8 cellular contexts compared by ENCODE assay signal in genomic region chr12:85029456-85029855, GRCh38. TPM values are rescaled to one million over a fixed set of nuclear protein-coding genes. Genes with fewer than 3 reads are reported as not detected.
DNase-seq lines count a peak whose midpoint lies in the region; ATAC-seq, FAIRE-seq and TF ChIP-seq lines count a peak whose summit lies in the region.

No MANE protein-coding gene starts in this region.

- H3K27ac ChIP-seq in HEK293 (ENCODE audit: extremely low read depth, low read depth, low read length) (no peak overlapping the region), prostate gland (no peak overlapping the region)

- FAIRE-seq in GM12891 (lab: Jason Lieb, UNC): no peak

- H3K27ac Mint-ChIP-seq in activated CD8-positive, alpha-beta memory T cell treated with anti-CD3 and anti-CD28 coated beads, Interleukin-2, amount 10 ng/mL, durations not matched to agents 7 days and 5 days: no peak overlapping the region

- TF ChIP-seq CTCF in HEK293 (tag by site-specific recombination; IDR thresholded peaks at IDR 0.05) (no peak), prostate gland (IDR thresholded peaks at IDR 0.05) (peak in 3 of 4 experiments; percentile 52 to 58 (median 54))

- H3K36me3 ChIP-seq in HEK293 (ENCODE audit: control insufficient read depth in 2 of 2, insufficient read depth in 1 of 2, low read length in 2 of 2): no peaks in the 10 kb centered on the region
- no peaks in the 10 kb centered on the region for H3K36me3 ChIP-seq in prostate gland

- H3K4me1 ChIP-seq in HEK293 (ENCODE audit: control insufficient read depth, insufficient read depth, low read length) (no peaks in the 10 kb centered on the region), prostate gland (replicated peaks) (no peaks in the 10 kb centered on the region)

- TF ChIP-seq POLR2A in prostate gland (IDR thresholded peaks at IDR 0.05) (no peak), GM12891 (IDR thresholded peaks at IDR 0.05; ENCODE audit: low read depth, low read length) (no peak)

- CTCF ChIA-PET in HEK293 (lab: Yijun Ruan, JAX): interaction anchor here (0.6 to 9.2 kb wide), 36 partner anchors 9 to 958 kb away, joined by 3 to 218 read pairs (median 4); no protein-coding TSS in a partner anchor
- CTCF ChIA-PET in activated CD8-positive, alpha-beta memory T cell treated with anti-CD3 and anti-CD28 coated beads, Interleukin-2, amount 10 ng/mL, durations not matched to agents 7 days and 5 days (lab: Charles Lee): interaction anchor here (1.0 to 2.3 kb wide), 4 partner anchors 27 to 154 kb away, joined by 3 to 20 read pairs (median 8); no protein-coding TSS in a partner anchor

- H3K9me3 ChIP-seq in HEK293 (ENCODE audit: control insufficient read depth, insufficient read depth, low read depth, low read length) (no peaks in the 10 kb centered on the region), prostate gland (no peaks in the 10 kb centered on the region)

- intact Hi-C loops in prostate gland (cut with DNase I): loop anchor here (2.0 kb wide), 1 partner anchor 155 kb away; no protein-coding TSS in a partner anchor

- POLR2A ChIA-PET in HEK293 (lab: Yijun Ruan, JAX): no interaction called here

- no peaks in the 10 kb centered on the region for H3K9me3 Mint-ChIP-seq in activated CD8-positive, alpha-beta memory T cell treated with anti-CD3 and anti-CD28 coated beads, Interleukin-2, amount 10 ng/mL, durations not matched to agents 7 days and 5 days (ENCODE audit: low read depth)

- H3K27me3 Mint-ChIP-seq in activated CD8-positive, alpha-beta memory T cell treated with anti-CD3 and anti-CD28 coated beads, Interleukin-2, amount 10 ng/mL, durations not matched to agents 7 days and 5 days: no peaks in the 10 kb centered on the region

- H3K4me3 ChIP-seq in HEK293 (ENCODE audit: low read depth, low read length) (no peak overlapping the region), prostate gland (no peak overlapping the region)

- no peaks in the 10 kb centered on the region for H3K36me3 Mint-ChIP-seq in activated CD8-positive, alpha-beta memory T cell treated with anti-CD3 and anti-CD28 coated beads, Interleukin-2, amount 10 ng/mL, durations not matched to agents 7 days and 5 days

- H3K4me3 Mint-ChIP-seq in activated CD8-positive, alpha-beta memory T cell treated with anti-CD3 and anti-CD28 coated beads, Interleukin-2, amount 10 ng/mL, durations not matched to agents 7 days and 5 days: no peak overlapping the region

- no peaks in the 10 kb centered on the region for H3K4me1 Mint-ChIP-seq in activated CD8-positive, alpha-beta memory T cell treated with anti-CD3 and anti-CD28 coated beads, Interleukin-2, amount 10 ng/mL, durations not matched to agents 7 days and 5 days

- no peaks in the 10 kb centered on the region for H3K27me3 ChIP-seq in prostate gland (replicated peaks; ENCODE audit: insufficient read depth)

- DNase-seq in CD1c-positive myeloid dendritic cell (ENCODE audit: extremely low spot score): peak; percentile 19
- DNase-seq in NCI-H69 (lab: John Stamatoyannopoulos, UW): peak; percentile 57
- peak; percentile 72 for DNase-seq in dedifferentiated amniotic fluid mesenchymal stem cell (ENCODE audit: extremely low spot score)
- DNase-seq in prostate gland (ENCODE audit: low spot score): no peak
- DNase-seq in stimulated activated CD4-positive, alpha-beta T cell treated with anti-CD3 and anti-CD28 coated beads, Interleukin-12 subunit alpha, Interleukin-12 subunit beta, amount 100 ng/mL, for 4 hours: no peak
- no peak for DNase-seq in activated CD8-positive, alpha-beta memory T cell treated with anti-CD3 and anti-CD28 coated beads, Interleukin-2, amount 10 ng/mL, durations not matched to agents 7 days and 5 days
- no peak for DNase-seq in GM12891 (ENCODE audit: insufficient read length, low spot score)

- ATAC-seq in activated CD8-positive, alpha-beta memory T cell treated with anti-CD3 and anti-CD28 coated beads, Interleukin-2, amount 10 ng/mL, durations not matched to agents 7 days and 5 days: no peak

TF ChIP-seq in HEK293, 187 proteins besides CTCF, POLR2A, EP300 and RAD21:
- no peak for TF ChIP-seq ZBTB1 (tag by site-specific recombination; IDR thresholded peaks at IDR 0.05)
- TF ChIP-seq ZNF654 (tag by site-specific recombination; IDR thresholded peaks at IDR 0.05; ENCODE audit: low read depth): peak; percentile 77
- no peak for TF ChIP-seq BCL11A (tag by site-specific recombination; IDR thresholded peaks at IDR 0.05; ENCODE audit: low read depth)
- no peak for TF ChIP-seq ZFHX2 (tag by site-specific recombination; conservative IDR thresholded peaks at IDR 0.05)
- TF ChIP-seq ZNF133 (tag by site-specific recombination; IDR thresholded peaks at IDR 0.05): no peak
- no peak for TF ChIP-seq ZNF585B (tag by site-specific recombination; IDR thresholded peaks at IDR 0.05)
- TF ChIP-seq ZNF184 (tag by site-specific recombination; IDR thresholded peaks at IDR 0.05): no peak
- TF ChIP-seq ZNF792 (tag by site-specific recombination; IDR thresholded peaks at IDR 0.05): no peak
- TF ChIP-seq ZIC2 (tag by site-specific recombination; IDR thresholded peaks at IDR 0.05): no peak
- no peak for TF ChIP-seq ZNF394 (tag by site-specific recombination; IDR thresholded peaks at IDR 0.05; ENCODE audit: borderline replicate concordance)
- no peak for TF ChIP-seq ZNF354C (tag by site-specific recombination; IDR thresholded peaks at IDR 0.05; ENCODE audit: borderline replicate concordance, low read depth)
- peak; percentile 92 for TF ChIP-seq ZNF10 (tag by site-specific recombination; IDR thresholded peaks at IDR 0.05)
- TF ChIP-seq ZNF513 (tag by site-specific recombination; IDR thresholded peaks at IDR 0.05): peak; percentile 54; the same call in 1 of the 2 replicates
- TF ChIP-seq ZNF48 (tag by site-specific recombination; IDR thresholded peaks at IDR 0.05): no peak
- TF ChIP-seq ZEB2 (tag by site-specific recombination; IDR thresholded peaks at IDR 0.05): no peak

TF ChIP-seq in GM12891, 5 proteins besides CTCF, POLR2A, EP300 and RAD21:
- TF ChIP-seq SPI1 (IDR thresholded peaks at IDR 0.05; ENCODE audit: low read depth, low read length) (no peak), POLR2AphosphoS5 (IDR thresholded peaks at IDR 0.05; ENCODE audit: low read depth, low read length) (no peak), TAF1 (IDR thresholded peaks at IDR 0.05; ENCODE audit: low read depth, low read length) (no peak), POU2F2 (IDR thresholded peaks at IDR 0.05; ENCODE audit: low read depth, low read length) (no peak), PAX5 (IDR thresholded peaks at IDR 0.05; ENCODE audit: insufficient read depth, low read length, severe bottlenecking) (no peak)
TF ChIP-seq in GM12891: peak in this region for 0.

RNA-seq across cellular contexts. Expression of gene TSPAN19, which starts 6.6 kb away (rescaled TPM):
- under 1 TPM in 1 of 2 donors, not detected in 1; 0.41 TPM for total RNA-seq in prostate gland
- total RNA-seq in activated CD8-positive, alpha-beta memory T cell treated with anti-CD3 and anti-CD28 coated beads, Interleukin-2, amount 10 ng/mL, durations not matched to agents 7 days and 5 days: not detected
- not detected for polyA plus RNA-seq in GM12891 (2012; ENCODE audit: low read depth, missing spikeins)

RNA-seq across cellular contexts. Expression of gene LRRIQ1, which starts 6.7 kb away (rescaled TPM):
- 10 to 100 TPM in 1 of 2 donors, 1 to 10 TPM in 1; 2.6 to 12.8 TPM for total RNA-seq in prostate gland
- not detected for total RNA-seq in activated CD8-positive, alpha-beta memory T cell treated with anti-CD3 and anti-CD28 coated beads, Interleukin-2, amount 10 ng/mL, durations not matched to agents 7 days and 5 days
- 0.03 TPM for polyA plus RNA-seq in GM12891 (2012; ENCODE audit: low read depth, missing spikeins)

Comparison
In these comparisons a context has a peak if more than half of its experiments do, and no peak if none do; other contexts are left out.
1. DNase-seq: peak in CD1c-positive myeloid dendritic cell (single experiment), NCI-H69 (single experiment) and dedifferentiated amniotic fluid mesenchymal stem cell (single experiment); none in prostate gland (single experiment), stimulated activated CD4-positive, alpha-beta T cell treated with anti-CD3 and anti-CD28 coated beads, Interleukin-12 subunit alpha, Interleukin-12 subunit beta, amount 100 ng/mL, for 4 hours (single experiment), activated CD8-positive, alpha-beta memory T cell treated with anti-CD3 and anti-CD28 coated beads, Interleukin-2, amount 10 ng/mL, durations not matched to agents 7 days and 5 days (single experiment) and GM12891 (single experiment).